In genomic region chr1:150561830-150562367, GRCh38 we compare ENCODE assay signal across 1 cellular context.
TF ChIP-seq lines count a peak whose summit lies in the region.

No MANE protein-coding gene starts in this region.

TF ChIP-seq in HepG2, 621 proteins besides CTCF, POLR2A, EP300 and RAD21 (continued from another document and continues in another):
- TF ChIP-seq, protein P1, sequence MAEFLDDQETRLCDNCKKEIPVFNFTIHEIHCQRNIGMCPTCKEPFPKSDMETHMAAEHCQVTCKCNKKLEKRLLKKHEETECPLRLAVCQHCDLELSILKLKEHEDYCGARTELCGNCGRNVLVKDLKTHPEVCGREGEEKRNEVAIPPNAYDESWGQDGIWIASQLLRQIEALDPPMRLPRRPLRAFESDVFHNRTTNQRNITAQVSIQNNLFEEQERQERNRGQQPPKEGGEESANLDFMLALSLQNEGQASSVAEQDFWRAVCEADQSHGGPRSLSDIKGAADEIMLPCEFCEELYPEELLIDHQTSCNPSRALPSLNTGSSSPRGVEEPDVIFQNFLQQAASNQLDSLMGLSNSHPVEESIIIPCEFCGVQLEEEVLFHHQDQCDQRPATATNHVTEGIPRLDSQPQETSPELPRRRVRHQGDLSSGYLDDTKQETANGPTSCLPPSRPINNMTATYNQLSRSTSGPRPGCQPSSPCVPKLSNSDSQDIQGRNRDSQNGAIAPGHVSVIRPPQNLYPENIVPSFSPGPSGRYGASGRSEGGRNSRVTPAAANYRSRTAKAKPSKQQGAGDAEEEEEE (CRISPR knock-in tag; IDR thresholded peaks at IDR 0.05; ENCODE audit: borderline replicate concordance), result peak; percentile 30; the same call in 1 of the 2 replicates
- TF ChIP-seq ZSCAN25 (CRISPR knock-in tag; IDR thresholded peaks at IDR 0.05) (no peak), RNF2 (conservative IDR thresholded peaks at IDR 0.05; ENCODE audit: low read depth) (no peak), HCFC1 (IDR thresholded peaks at IDR 0.05; ENCODE audit: low read depth, low read length) (no peak), CREBL2 (CRISPR knock-in tag; IDR thresholded peaks at IDR 0.05; ENCODE audit: borderline replicate concordance) (no peak), SP5 (CRISPR knock-in tag; IDR thresholded peaks at IDR 0.05; ENCODE audit: borderline replicate concordance, low read depth) (peak; percentile 96), RAD51 (IDR thresholded peaks at IDR 0.05; ENCODE audit: borderline replicate concordance) (peak; percentile 24; the same call in 1 of the 2 replicates), NPAS2 (CRISPR knock-in tag; IDR thresholded peaks at IDR 0.05; ENCODE audit: borderline replicate concordance) (no peak), JUN (CRISPR knock-in tag; IDR thresholded peaks at IDR 0.05) (no peak), ZNF816 (CRISPR knock-in tag; IDR thresholded peaks at IDR 0.05; ENCODE audit: borderline replicate concordance) (peak; percentile 77; the same call in 1 of the 2 replicates), ZNF3 (CRISPR knock-in tag; IDR thresholded peaks at IDR 0.05) (no peak), CBX1 (IDR thresholded peaks at IDR 0.05; ENCODE audit: low read depth) (no peak), ZNF768 (CRISPR knock-in tag; IDR thresholded peaks at IDR 0.05) (no peak), RERE (CRISPR knock-in tag; IDR thresholded peaks at IDR 0.05; ENCODE audit: low read depth) (0 out of 2 replicates have a peak, but pooled peaks have one; percentile 61), POLR2G (IDR thresholded peaks at IDR 0.05; ENCODE audit: low read depth, low read length) (peak; percentile 67), JDP2 (CRISPR knock-in tag; IDR thresholded peaks at IDR 0.05; ENCODE audit: borderline replicate concordance) (no peak), ESRRA (CRISPR knock-in tag; IDR thresholded peaks at IDR 0.05; ENCODE audit: low read depth) (no peak), ZNF674 (CRISPR knock-in tag; IDR thresholded peaks at IDR 0.05; ENCODE audit: low read depth) (no peak), NR3C1 (CRISPR knock-in tag; IDR thresholded peaks at IDR 0.05) (no peak), SOX5 (CRISPR knock-in tag; IDR thresholded peaks at IDR 0.05; ENCODE audit: borderline replicate concordance) (peak; percentile 66; the same call in 1 of the 2 replicates), NFATC3 (CRISPR knock-in tag; IDR thresholded peaks at IDR 0.05) (no peak), ZNF562 (CRISPR knock-in tag; IDR thresholded peaks at IDR 0.05; ENCODE audit: borderline replicate concordance) (no peak), MLLT10 (CRISPR knock-in tag; IDR thresholded peaks at IDR 0.05) (no peak), ZNF414 (CRISPR knock-in tag; IDR thresholded peaks at IDR 0.05) (no peak), SIX1 (CRISPR knock-in tag; IDR thresholded peaks at IDR 0.05; ENCODE audit: borderline replicate concordance) (no peak), ZNF333 (CRISPR knock-in tag; IDR thresholded peaks at IDR 0.05; ENCODE audit: borderline replicate concordance) (no peak), ZNF205 (CRISPR knock-in tag; IDR thresholded peaks at IDR 0.05) (no peak), FOXK1 (CRISPR knock-in tag; IDR thresholded peaks at IDR 0.05; ENCODE audit: borderline replicate concordance, low read depth) (peak; percentile 63; the same call in 1 of the 2 replicates), ZNF577 (CRISPR knock-in tag; IDR thresholded peaks at IDR 0.05; ENCODE audit: borderline replicate concordance, low read depth) (no peak), SMAD1 (CRISPR knock-in tag; IDR thresholded peaks at IDR 0.05; ENCODE audit: borderline replicate concordance, low read depth) (no peak), NFKB2 (CRISPR knock-in tag; IDR thresholded peaks at IDR 0.05; ENCODE audit: borderline replicate concordance) (no peak; the same call in 1 of the 2 replicates), RBM22 (optimal IDR thresholded peaks at IDR 0.05; ENCODE audit: low read length) (no peak), ZNF142 (CRISPR knock-in tag; IDR thresholded peaks at IDR 0.05) (no peak), ZNF761 (CRISPR knock-in tag; conservative IDR thresholded peaks at IDR 0.05) (no peak), CHD4 (IDR thresholded peaks at IDR 0.05; ENCODE audit: borderline replicate concordance, low read length) (no peak), CREM (IDR thresholded peaks at IDR 0.05) (peak; percentile 69), CREM (CRISPR knock-in tag; IDR thresholded peaks at IDR 0.05) (no peak), CEBPB (IDR thresholded peaks at IDR 0.05; ENCODE audit: borderline replicate concordance, low read depth, low read length) (no peak)
- TF ChIP-seq, protein P2, sequence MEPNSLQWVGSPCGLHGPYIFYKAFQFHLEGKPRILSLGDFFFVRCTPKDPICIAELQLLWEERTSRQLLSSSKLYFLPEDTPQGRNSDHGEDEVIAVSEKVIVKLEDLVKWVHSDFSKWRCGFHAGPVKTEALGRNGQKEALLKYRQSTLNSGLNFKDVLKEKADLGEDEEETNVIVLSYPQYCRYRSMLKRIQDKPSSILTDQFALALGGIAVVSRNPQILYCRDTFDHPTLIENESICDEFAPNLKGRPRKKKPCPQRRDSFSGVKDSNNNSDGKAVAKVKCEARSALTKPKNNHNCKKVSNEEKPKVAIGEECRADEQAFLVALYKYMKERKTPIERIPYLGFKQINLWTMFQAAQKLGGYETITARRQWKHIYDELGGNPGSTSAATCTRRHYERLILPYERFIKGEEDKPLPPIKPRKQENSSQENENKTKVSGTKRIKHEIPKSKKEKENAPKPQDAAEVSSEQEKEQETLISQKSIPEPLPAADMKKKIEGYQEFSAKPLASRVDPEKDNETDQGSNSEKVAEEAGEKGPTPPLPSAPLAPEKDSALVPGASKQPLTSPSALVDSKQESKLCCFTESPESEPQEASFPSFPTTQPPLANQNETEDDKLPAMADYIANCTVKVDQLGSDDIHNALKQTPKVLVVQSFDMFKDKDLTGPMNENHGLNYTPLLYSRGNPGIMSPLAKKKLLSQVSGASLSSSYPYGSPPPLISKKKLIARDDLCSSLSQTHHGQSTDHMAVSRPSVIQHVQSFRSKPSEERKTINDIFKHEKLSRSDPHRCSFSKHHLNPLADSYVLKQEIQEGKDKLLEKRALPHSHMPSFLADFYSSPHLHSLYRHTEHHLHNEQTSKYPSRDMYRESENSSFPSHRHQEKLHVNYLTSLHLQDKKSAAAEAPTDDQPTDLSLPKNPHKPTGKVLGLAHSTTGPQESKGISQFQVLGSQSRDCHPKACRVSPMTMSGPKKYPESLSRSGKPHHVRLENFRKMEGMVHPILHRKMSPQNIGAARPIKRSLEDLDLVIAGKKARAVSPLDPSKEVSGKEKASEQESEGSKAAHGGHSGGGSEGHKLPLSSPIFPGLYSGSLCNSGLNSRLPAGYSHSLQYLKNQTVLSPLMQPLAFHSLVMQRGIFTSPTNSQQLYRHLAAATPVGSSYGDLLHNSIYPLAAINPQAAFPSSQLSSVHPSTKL (CRISPR knock-in tag; IDR thresholded peaks at IDR 0.05), result peak; percentile 92
- TF ChIP-seq, protein P3, sequence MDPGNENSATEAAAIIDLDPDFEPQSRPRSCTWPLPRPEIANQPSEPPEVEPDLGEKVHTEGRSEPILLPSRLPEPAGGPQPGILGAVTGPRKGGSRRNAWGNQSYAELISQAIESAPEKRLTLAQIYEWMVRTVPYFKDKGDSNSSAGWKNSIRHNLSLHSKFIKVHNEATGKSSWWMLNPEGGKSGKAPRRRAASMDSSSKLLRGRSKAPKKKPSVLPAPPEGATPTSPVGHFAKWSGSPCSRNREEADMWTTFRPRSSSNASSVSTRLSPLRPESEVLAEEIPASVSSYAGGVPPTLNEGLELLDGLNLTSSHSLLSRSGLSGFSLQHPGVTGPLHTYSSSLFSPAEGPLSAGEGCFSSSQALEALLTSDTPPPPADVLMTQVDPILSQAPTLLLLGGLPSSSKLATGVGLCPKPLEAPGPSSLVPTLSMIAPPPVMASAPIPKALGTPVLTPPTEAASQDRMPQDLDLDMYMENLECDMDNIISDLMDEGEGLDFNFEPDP (CRISPR knock-in tag; conservative IDR thresholded peaks at IDR 0.05), result no peak
- TF ChIP-seq, protein P4, sequence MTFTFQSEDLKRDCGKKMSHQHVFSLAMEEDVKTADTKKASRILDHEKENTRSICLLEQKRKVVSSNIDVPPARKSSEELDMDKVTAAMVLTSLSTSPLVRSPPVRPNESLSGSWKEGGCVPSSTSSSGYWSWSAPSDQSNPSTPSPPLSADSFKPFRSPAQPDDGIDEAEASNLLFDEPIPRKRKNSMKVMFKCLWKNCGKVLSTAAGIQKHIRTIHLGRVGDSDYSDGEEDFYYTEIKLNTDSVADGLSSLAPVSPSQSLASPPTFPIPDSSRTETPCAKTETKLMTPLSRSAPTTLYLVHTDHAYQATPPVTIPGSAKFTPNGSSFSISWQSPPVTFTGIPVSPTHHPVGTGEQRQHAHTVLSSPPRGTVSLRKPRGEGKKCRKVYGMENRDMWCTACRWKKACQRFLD (CRISPR knock-in tag; IDR thresholded peaks at IDR 0.05; ENCODE audit: borderline replicate concordance), result no peak
